ENCODE assay signal across 12 cellular contexts in the genomic region with DNA sequence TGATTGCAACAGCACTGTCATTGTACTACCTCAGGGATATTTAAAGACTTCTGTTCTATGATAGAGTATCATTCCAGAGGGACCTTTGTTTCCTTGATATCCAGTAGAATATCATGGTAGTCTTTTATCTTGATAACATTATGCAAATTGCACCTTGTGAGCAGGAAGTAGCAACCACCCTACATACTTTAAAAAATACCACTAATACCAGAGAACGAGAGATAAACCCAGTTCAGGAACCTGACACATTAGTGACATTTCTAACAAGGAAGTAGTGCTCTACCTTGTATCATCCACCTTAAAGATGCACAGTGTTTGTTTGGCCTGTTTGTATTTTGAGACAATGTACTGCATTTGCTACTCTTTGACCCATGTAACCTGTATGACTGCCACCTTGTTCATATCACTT.
"Had no signal": no experiment of that assay in that cellular context is flagged by ENCODE, and none has a peak within 500 bp of the region (broad histone marks: within the 10 kb centered on the region; RNA-seq: fewer than 3 reads in every experiment).

No MANE protein-coding gene starts in this region.

- H3K4me1 ChIP-seq: right atrium auricular region, upper lobe of right lung had no signal

- H3K27me3 Mint-ChIP-seq: activated naive CD8-positive, alpha-beta T cell; stimulated activated naive CD8-positive, alpha-beta T cell treated with anti-CD3 and anti-CD28 coated beads, Interleukin-15, Interleukin-2, amounts not matched to agents 100 ng/mL and 50 ng/mL, for 24 hours had no signal

- H3K27me3 ChIP-seq: right atrium auricular region, upper lobe of right lung had no signal

- H3K4me3 ChIP-seq: right atrium auricular region, upper lobe of right lung had no signal

- H3K36me3 ChIP-seq: right atrium auricular region, upper lobe of right lung had no signal

- H3K4me3 Mint-ChIP-seq: activated naive CD8-positive, alpha-beta T cell; activated T-cell treated with anti-CD3 and anti-CD28 coated beads, Interleukin-2, amount 50 U/mL, for 4 hours; stimulated activated naive CD8-positive, alpha-beta T cell treated with anti-CD3 and anti-CD28 coated beads, Interleukin-15, Interleukin-2, amounts not matched to agents 100 ng/mL and 50 ng/mL, for 24 hours had no signal

- ATAC-seq: activated T-cell treated with anti-CD3 and anti-CD28 coated beads, Interleukin-2, amount 50 U/mL, for 4 hours; upper lobe of right lung had no signal

- H3K9me3 Mint-ChIP-seq: activated T-cell treated with anti-CD3 and anti-CD28 coated beads, Interleukin-2, amount 50 U/mL, for 4 hours; stimulated activated naive CD8-positive, alpha-beta T cell treated with anti-CD3 and anti-CD28 coated beads, Interleukin-15, Interleukin-2, amounts not matched to agents 100 ng/mL and 50 ng/mL, for 24 hours had no signal

- FAIRE-seq: endometrium had no signal

- H3K27ac ChIP-seq: right atrium auricular region, upper lobe of right lung had no signal

- H3K9me3 ChIP-seq: right atrium auricular region, upper lobe of right lung had no signal

- H3K27ac Mint-ChIP-seq: activated naive CD8-positive, alpha-beta T cell; progenitor cell of endocrine pancreas; stimulated activated naive CD8-positive, alpha-beta T cell treated with anti-CD3 and anti-CD28 coated beads, Interleukin-15, Interleukin-2, amounts not matched to agents 100 ng/mL and 50 ng/mL, for 24 hours had no signal

- DNase-seq: activated CD4-positive, alpha-beta T cell treated with anti-CD3 and anti-CD28 coated beads, Interleukin-2, amount 50 U/mL, for 4 hours; activated gamma-delta T cell treated with Interleukin-2 at 50 U/mL for 16 hours; activated T-cell treated with anti-CD3 and anti-CD28 coated beads, Interleukin-2, amount 50 U/mL, for 4 hours; glutamatergic neuron; stimulated activated CD4-positive, alpha-beta T cell treated with anti-CD3 and anti-CD28 coated beads, Interleukin-15, amount 100 ng/mL, for 24 hours; stimulated activated CD4-positive, alpha-beta T cell treated with anti-CD3 and anti-CD28 coated beads, Interleukin-4, amount 100 ng/mL, for 1 hour; upper lobe of right lung had no signal
